ENCODE assay signal across 11 cellular contexts in genomic region chr15:88196961-88197360, GRCh38. TPM values are rescaled to one million over a fixed set of nuclear protein-coding genes. Genes with fewer than 3 reads are reported as not detected.
"Had no signal": no experiment of that assay in that cellular context is flagged by ENCODE, and none has a peak within 500 bp of the region (broad histone marks: within the 10 kb centered on the region; RNA-seq: fewer than 3 reads in every experiment).

No MANE protein-coding gene starts in this region.

- H3K9me3 ChIP-seq: HAP-1 had no signal

- FAIRE-seq: H1, H54 had no signal

- ATAC-seq: GM23338, HCT116 had no signal

- H3K4me2 ChIP-seq: GM23338 had no signal

- DNase-seq: GM23248, GOT3, H7, H9, HCEC 1CT, HFFc6 had no signal

- H3K4me1 ChIP-seq: HAP-1 had no signal

- H3K4me3 ChIP-seq: GM23248, GM23338, HAP-1 had no signal

- H2AFZ ChIP-seq: GM23248, GM23338 had no signal

- H3K36me3 ChIP-seq: HAP-1 had no signal

- H3K27ac ChIP-seq: GM23248 had no signal

- H3K9ac ChIP-seq: GM23248 had no signal

RNA-seq across cellular contexts. Expression of gene NTRK3, which starts 59.6 kb away (rescaled TPM):
- total RNA-seq: GM23248 had no signal
- polyA plus RNA-seq: GM23248 had no signal
